Comparison of ENCODE assay signal across 8 cellular contexts in genomic region chr21:45183852-45184251, GRCh38.
"Had no signal": no experiment of that assay in that cellular context is flagged by ENCODE, and none has a peak within 500 bp of the region (broad histone marks: within the 10 kb centered on the region; RNA-seq: fewer than 3 reads in every experiment).

No MANE protein-coding gene starts in this region.

- ATAC-seq: GM12878 had no signal

- DNase-seq: GDM1, GF-D8 had no signal

- H3K4me3 ChIP-seq: GM12878 had no signal

- FAIRE-seq: G401.6, GM12878, GM12891, GM12892, GM18507, GM19239 had no signal
